Comparison of ENCODE assay signal across 8 cellular contexts in the genomic region with DNA sequence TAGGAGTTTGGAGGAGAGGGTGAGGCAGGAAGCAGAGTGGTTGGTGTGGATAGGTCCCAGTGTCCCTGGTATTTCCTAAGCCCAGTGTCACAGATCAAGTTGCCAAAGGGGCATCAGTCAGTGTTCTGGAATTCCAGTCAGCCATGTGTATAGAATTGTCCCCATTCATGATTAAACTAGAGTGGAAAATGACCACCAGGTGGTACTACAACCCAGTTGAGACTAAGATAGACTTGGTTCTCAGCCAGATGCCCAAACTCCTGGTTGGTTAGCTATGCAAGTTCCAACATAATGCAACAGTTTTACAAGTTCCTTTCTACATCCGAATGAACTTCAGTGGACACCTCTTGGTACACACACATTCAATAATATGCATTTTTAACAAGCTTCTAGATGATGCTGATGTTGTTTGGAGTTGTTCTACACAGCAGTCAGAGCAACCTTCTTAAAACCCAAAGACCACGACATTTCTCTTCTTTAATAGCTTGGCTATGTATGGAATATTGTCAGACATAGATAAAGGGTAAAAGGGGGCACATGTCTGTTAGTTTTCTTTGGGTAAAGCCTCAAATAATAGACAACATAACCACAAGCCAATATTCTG. TPM values are rescaled to one million over a fixed set of nuclear protein-coding genes. Genes with fewer than 3 reads are reported as not detected.
DNase-seq lines count a peak whose midpoint lies in the region; ATAC-seq, FAIRE-seq and TF ChIP-seq lines count a peak whose summit lies in the region.

No MANE protein-coding gene starts in this region.

- H3K9me2 ChIP-seq in OCI-LY1 (ENCODE audit: low read depth, low read length) = no peaks in the 10 kb centered on the region

- H3K9me3 Mint-ChIP-seq in CD8-positive, alpha-beta T cell = no peaks in the 10 kb centered on the region
- H3K9me3 Mint-ChIP-seq in chondrocyte (ENCODE audit: low read depth) = no peaks in the 10 kb centered on the region

- CTCF ChIA-PET in CD8-positive, alpha-beta T cell (lab: Charles Lee) = interaction anchor here (0.6 to 2.3 kb wide), 13 partner anchors 10 to 411 kb away, joined by 3 to 17 read pairs (median 5); partner anchors contain the start of gene PLS1

- TF ChIP-seq POLR2A in right lobe of liver (IDR thresholded peaks at IDR 0.05) (no peak), ovary (IDR thresholded peaks at IDR 0.05) (no peak)

- no peak overlapping the region for H3K27ac ChIP-seq in CD8-positive, alpha-beta T cell (ENCODE audit: low read depth, low read length)
- H3K27ac ChIP-seq in OCI-LY1 (ENCODE audit: low read depth, low read length, poor library complexity, severe bottlenecking) (no peak overlapping the region), right lobe of liver (no peak overlapping the region), aorta (ENCODE audit: low read depth in 1 of 2, low read length in 2 of 2) (no peak overlapping the region), ovary (no peak overlapping the region)

- peak; percentile 68 for ATAC-seq in CD8-positive, alpha-beta T cell
- ATAC-seq in right lobe of liver = peak; percentile 95 to 98 (median 98)
- ATAC-seq in aorta (ENCODE audit: low FRiP score) = peak; percentile 66

- POLR2A ChIA-PET in CD8-positive, alpha-beta T cell (lab: Charles Lee) = no interaction called here

- no peak for TF ChIP-seq EP300 in ovary (IDR thresholded peaks at IDR 0.05)

- peaks cover 14% of the 10 kb centered on the region for H3K27me3 Mint-ChIP-seq in CD8-positive, alpha-beta T cell (ENCODE audit: low read depth)
- H3K27me3 Mint-ChIP-seq in chondrocyte (ENCODE audit: low read depth) = peaks cover 7% of the 10 kb centered on the region

- WGBS in right lobe of liver (ENCODE audit: insufficient coverage, low coverage, low lambda C conversion rate, missing lambda C conversion rate) = 32% methylated on average over 2 of the region's 2 CpGs
- 25 to 27% methylated on average over 2 of the region's 2 CpGs for WGBS in aorta, 2 donors
- 33 to 42% (median 39%) methylated on average over 2 of the region's 2 CpGs for WGBS in ovary, 3 donors

- TF ChIP-seq CTCF in CD8-positive, alpha-beta T cell (IDR thresholded peaks at IDR 0.05) = peak; percentile 60
- peak; percentile 83 for TF ChIP-seq CTCF in OCI-LY1 (IDR thresholded peaks at IDR 0.05; ENCODE audit: low read length)
- peak; percentile 89 for TF ChIP-seq CTCF in chondrocyte (IDR thresholded peaks at IDR 0.05)
- TF ChIP-seq CTCF in right lobe of liver (IDR thresholded peaks at IDR 0.05) = peak; percentile 66 to 90 (median 72)
- TF ChIP-seq CTCF in ovary (IDR thresholded peaks at IDR 0.05) = peak in 1 of 3 donors; percentile 34

- no peaks in the 10 kb centered on the region for H3K36me3 Mint-ChIP-seq in CD8-positive, alpha-beta T cell
- H3K36me3 Mint-ChIP-seq in chondrocyte (ENCODE audit: low read depth) = no peaks in the 10 kb centered on the region

- H3F3A ChIP-seq in OCI-LY1 (ENCODE audit: insufficient read depth, low read length) = no peaks in the 10 kb centered on the region

- no peaks in the 10 kb centered on the region for H4K20me1 ChIP-seq in OCI-LY1 (ENCODE audit: insufficient read depth, low read length)

- no peaks in the 10 kb centered on the region for H3K36me3 ChIP-seq in CD8-positive, alpha-beta T cell (ENCODE audit: insufficient read depth, low read length)
- H3K36me3 ChIP-seq in OCI-LY1 (ENCODE audit: insufficient read depth, low read length) = no peaks in the 10 kb centered on the region
- no peaks in the 10 kb centered on the region for H3K36me3 ChIP-seq in right lobe of liver
- no peaks in the 10 kb centered on the region for H3K36me3 ChIP-seq in aorta (ENCODE audit: control insufficient read depth in 1 of 2, insufficient read depth in 2 of 2, low read length in 1 of 2)
- no peaks in the 10 kb centered on the region for H3K36me3 ChIP-seq in ovary

- H3K9me3 ChIP-seq in CD8-positive, alpha-beta T cell (ENCODE audit: low read length) = no peaks in the 10 kb centered on the region
- H3K9me3 ChIP-seq in OCI-LY1 (ENCODE audit: low read length) (no peaks in the 10 kb centered on the region), right lobe of liver (no peaks in the 10 kb centered on the region), aorta (ENCODE audit: control insufficient read depth, low read length) (no peaks in the 10 kb centered on the region), ovary (no peaks in the 10 kb centered on the region)

- peak in 1 of 7 experiments; percentile 26 for DNase-seq in CD8-positive, alpha-beta T cell
- DNase-seq in GM18507 (ENCODE audit: extremely low spot score, insufficient read length, low read depth) (no peak), chondrocyte (ENCODE audit: low spot score) (no peak), right lobe of liver (peak in 1 of 3 donors; percentile 65), aorta (no peak), ovary (no peak)
- peak; percentile 46 for DNase-seq in Jurkat, Clone E6-1 (ENCODE audit: low read depth, low spot score)

- H3K4me1 ChIP-seq in CD8-positive, alpha-beta T cell (ENCODE audit: insufficient read depth, low read length) = no peaks in the 10 kb centered on the region
- no peaks in the 10 kb centered on the region for H3K4me1 ChIP-seq in OCI-LY1 (ENCODE audit: insufficient read depth, low read length, severe bottlenecking)
- no peaks in the 10 kb centered on the region for H3K4me1 ChIP-seq in right lobe of liver
- no peaks in the 10 kb centered on the region for H3K4me1 ChIP-seq in aorta (ENCODE audit: control insufficient read depth in 1 of 2, insufficient read depth in 2 of 2, low read length in 2 of 2)
- H3K4me1 ChIP-seq in ovary (ENCODE audit: insufficient read depth) = no peaks in the 10 kb centered on the region

- H3K4me3 Mint-ChIP-seq in CD8-positive, alpha-beta T cell = no peak overlapping the region
- no peak overlapping the region for H3K4me3 Mint-ChIP-seq in chondrocyte (ENCODE audit: unreplicated experiment)

- no peak overlapping the region for H2AFZ ChIP-seq in OCI-LY1 (ENCODE audit: low read length)

- no peak overlapping the region for H3K4me2 ChIP-seq in OCI-LY1 (ENCODE audit: low read length)

- no peaks in the 10 kb centered on the region for H3K79me2 ChIP-seq in OCI-LY1 (ENCODE audit: insufficient read depth, low read length)

- H3K4me3 ChIP-seq in CD8-positive, alpha-beta T cell (ENCODE audit: low read depth, low read length) = no peak overlapping the region
- no peak overlapping the region for H3K4me3 ChIP-seq in Jurkat, Clone E6-1 (ENCODE audit: low read length)
- H3K4me3 ChIP-seq in OCI-LY1 (ENCODE audit: low read depth, low read length, poor library complexity, severe bottlenecking) = no peak overlapping the region
- H3K4me3 ChIP-seq in right lobe of liver = no peak overlapping the region
- H3K4me3 ChIP-seq in aorta (ENCODE audit: low read length in 2 of 2) = no peak overlapping the region
- H3K4me3 ChIP-seq in ovary = no peak overlapping the region

- H3K27ac Mint-ChIP-seq in CD8-positive, alpha-beta T cell = no peak overlapping the region
- H3K27ac Mint-ChIP-seq in chondrocyte (ENCODE audit: unreplicated experiment) = no peak overlapping the region

- H3K4me1 Mint-ChIP-seq in CD8-positive, alpha-beta T cell (ENCODE audit: low read depth) = no peaks in the 10 kb centered on the region
- peaks cover 6% of the 10 kb centered on the region for H3K4me1 Mint-ChIP-seq in chondrocyte (ENCODE audit: low read depth)

- FAIRE-seq in GM18507 (lab: Jason Lieb, UNC) = peak; percentile 75

- H3K27me3 ChIP-seq in CD8-positive, alpha-beta T cell (ENCODE audit: insufficient read depth, low read length) = no peaks in the 10 kb centered on the region
- H3K27me3 ChIP-seq in OCI-LY1 (ENCODE audit: insufficient read depth, low read length) = peaks cover 5% of the 10 kb centered on the region; the same call in 1 of the 2 replicates
- no peaks in the 10 kb centered on the region for H3K27me3 ChIP-seq in right lobe of liver
- H3K27me3 ChIP-seq in aorta (ENCODE audit: control insufficient read depth in 1 of 2, insufficient read depth in 2 of 2, low read length in 1 of 2) = no peaks in the 10 kb centered on the region
- H3K27me3 ChIP-seq in ovary = no peaks in the 10 kb centered on the region

- intact Hi-C loops in CD8-positive, alpha-beta T cell (cut with DNase I, micrococcal nuclease) = loop anchor here (1.0 to 10.0 kb wide), 4 partner anchors 400 to 1088 kb away; no protein-coding TSS in a partner anchor
- intact Hi-C loops in right lobe of liver (cut with DNase I) = no loop called here
- intact Hi-C loops in aorta (cut with DNase I) = loop anchor here (2.0 to 10.0 kb wide), 3 partner anchors 218 to 410 kb away; no protein-coding TSS in a partner anchor
- intact Hi-C loops in ovary (cut with DNase I) = loop anchor here in 2 of 4 donors (10.0 kb wide), 2 partner anchors 398 to 408 kb away; no protein-coding TSS in a partner anchor

- no peak overlapping the region for H3K9ac ChIP-seq in OCI-LY1 (ENCODE audit: low read length)

RNA-seq across cellular contexts. Expression of gene ATR, which starts 8.4 kb away (rescaled TPM):
- total RNA-seq in CD8-positive, alpha-beta T cell = 10 to 100 TPM; 26.7 to 28.0 TPM
- 20.2 TPM for polyA plus RNA-seq in Jurkat, Clone E6-1 (2012; ENCODE audit: insufficient read depth, insufficient read length)
- 15.2 to 27.2 TPM (median 16.7 TPM) in 3 replicates for total RNA-seq in chondrocyte
- 10 to 100 TPM in 5 of 6 experiments, 1 to 10 TPM in 1; 8.0 to 26.9 (median 15.7) TPM for total RNA-seq in right lobe of liver
- total RNA-seq in aorta = 10 to 100 TPM; 21.1 to 30.0 TPM
- polyA plus RNA-seq in aorta = 1 to 10 TPM; 3.1 to 8.5 TPM
- total RNA-seq in ovary = 10 to 100 TPM; 13.6 to 23.4 (median 19.1) TPM
- polyA plus RNA-seq in ovary = 1 to 10 TPM; 6.0 to 9.5 TPM

RNA-seq across cellular contexts. Expression of gene PLS1, which starts 9.3 kb away (rescaled TPM):
- 1 to 10 TPM in 1 of 2 experiments, under 1 TPM in 1; 0.57 to 2.0 TPM for total RNA-seq in CD8-positive, alpha-beta T cell
- 21.8 TPM for polyA plus RNA-seq in Jurkat, Clone E6-1 (2012; ENCODE audit: insufficient read depth, insufficient read length)
- total RNA-seq in chondrocyte (2.0 to 2.5 TPM (median 2.4 TPM) in 3 replicates), right lobe of liver (10 to 100 TPM; 13.0 to 30.5 (median 18.2) TPM), aorta (1 to 10 TPM in 1 of 2 donors, under 1 TPM in 1; 0.97 to 1.0 TPM), ovary (1 to 10 TPM in 6 of 7 donors, under 1 TPM in 1; 0.61 to 6.9 (median 1.7) TPM)
- polyA plus RNA-seq in aorta (10 to 100 TPM in 1 of 2 donors, under 1 TPM in 1; 0.54 to 36.2 TPM), ovary (1 to 10 TPM in 1 of 2 donors, under 1 TPM in 1; 0.94 to 6.4 TPM)

Comparison
In these comparisons a context has a peak if more than half of its experiments do, and no peak if none do; other contexts are left out.
1. intact Hi-C loops: an anchor here in CD8-positive, alpha-beta T cell (1.0 to 10.0 kb wide) and aorta (2.0 to 10.0 kb wide); none called in right lobe of liver.